ENCODE assay signal across 1 cellular context in genomic region chr19:14026652-14027192, GRCh38.
A peak's percentile ranks its signal among the peaks of the same experiment; 100 is the strongest.
TF ChIP-seq lines count a peak whose summit lies in the region.

No MANE protein-coding gene starts in this region.

TF ChIP-seq in HepG2, 621 proteins besides CTCF, POLR2A, EP300 and RAD21:
- peak; percentile 54; the same call in 1 of the 2 replicates for TF ChIP-seq ZNF121 (CRISPR knock-in tag; IDR thresholded peaks at IDR 0.05)
TF ChIP-seq in HepG2: peak in this region for 1; not testable (repeated sequence) for 620.
